In genomic region chr12:57803317-57803893, GRCh38 we compare ENCODE assay signal across 8 cellular contexts. TPM values are rescaled to one million over a fixed set of nuclear protein-coding genes. Genes with fewer than 3 reads are reported as not detected.
DNase-seq lines count a peak whose midpoint lies in the region; ATAC-seq and TF ChIP-seq lines count a peak whose summit lies in the region.

No MANE protein-coding gene starts in this region.

- H3K9me3 ChIP-seq in A673 (ENCODE audit: low read depth, low read length, poor library complexity, severe bottlenecking): no peaks in the 10 kb centered on the region
- H3K9me3 ChIP-seq in parathyroid adenoma (ENCODE audit: control insufficient read depth, low read length): no peaks in the 10 kb centered on the region

- H3K79me2 ChIP-seq in parathyroid adenoma: no peaks in the 10 kb centered on the region

- no peaks in the 10 kb centered on the region for H3K9me3 Mint-ChIP-seq in activated T-cell treated with anti-CD3 and anti-CD28 coated beads, Interleukin-2, amount 50 U/mL, for 72 hours

- H3K4me3 ChIP-seq in A673 (ENCODE audit: low read depth, low read length, poor library complexity, severe bottlenecking) (no peak overlapping the region), parathyroid adenoma (ENCODE audit: low read depth, low read length) (no peak overlapping the region)

- H2AFZ ChIP-seq in parathyroid adenoma: no peak overlapping the region

- POLR2A ChIA-PET in A673 (lab: Charles Lee; ENCODE audit: low non-redundant PET): no interaction called here

- DNase-seq in A673 (ENCODE audit: low spot score) (peak; percentile 66), GM10266 (ENCODE audit: extremely low spot score) (peak; percentile 35), NCI-H2227 (lab: John Stamatoyannopoulos, UW; ENCODE audit: unreplicated experiment) (peak; percentile 6), foreskin keratinocyte (peak in 1 of 2 donors; percentile 17), OCI-M2 (lab: John Stamatoyannopoulos, UW; ENCODE audit: unreplicated experiment) (no peak)
- peak; percentile 15 to 29 for DNase-seq in activated T-cell treated with anti-CD3 and anti-CD28 coated beads, Interleukin-2, amount 50 U/mL, for 72 hours

- H3K4me1 ChIP-seq in A673 (ENCODE audit: insufficient read depth, low read length, poor library complexity, severe bottlenecking) (no peaks in the 10 kb centered on the region), foreskin keratinocyte (no peaks in the 10 kb centered on the region), parathyroid adenoma (no peaks in the 10 kb centered on the region)

- BruUV-seq in A673 (replicated peaks; lab: Mats Ljungman, UMichigan): no TSS peak

- no peak overlapping the region for H3K4me3 Mint-ChIP-seq in activated T-cell treated with anti-CD3 and anti-CD28 coated beads, Interleukin-2, amount 50 U/mL, for 72 hours

- no peaks in the 10 kb centered on the region for H3K27me3 Mint-ChIP-seq in activated T-cell treated with anti-CD3 and anti-CD28 coated beads, Interleukin-2, amount 50 U/mL, for 72 hours (ENCODE audit: low read depth)

- no peak overlapping the region for H3K9ac ChIP-seq in parathyroid adenoma

- no peaks in the 10 kb centered on the region for H3K4me1 Mint-ChIP-seq in activated T-cell treated with anti-CD3 and anti-CD28 coated beads, Interleukin-2, amount 50 U/mL, for 72 hours (ENCODE audit: low read depth)

- CTCF ChIA-PET in A673 (lab: Charles Lee): interaction anchor here (1.5 kb wide), 1 partner anchor 20 kb away, joined by 4 read pairs; the partner anchor contains the start of gene TSFM

- H3K4me2 ChIP-seq in parathyroid adenoma (ENCODE audit: low read length): no peak overlapping the region

- intact Hi-C loops in A673 (cut with micrococcal nuclease; ENCODE audit: unreplicated experiment): loop anchor here (1.0 kb wide), 1 partner anchor 102 kb away; no protein-coding TSS in a partner anchor

- H3K36me3 Mint-ChIP-seq in activated T-cell treated with anti-CD3 and anti-CD28 coated beads, Interleukin-2, amount 50 U/mL, for 72 hours (ENCODE audit: insufficient read depth in 2 of 2): peaks cover 0 to 13% of the 10 kb centered on the region in 2 donors

- peak; percentile 34 to 54 for ATAC-seq in activated T-cell treated with anti-CD3 and anti-CD28 coated beads, Interleukin-2, amount 50 U/mL, for 72 hours (replicated peaks in 1 of 2)
- ATAC-seq in foreskin keratinocyte (peak; percentile 82), GM19324 (IDR thresholded peaks at IDR 0.05; ENCODE audit: low FRiP score, unreplicated experiment) (no peak)

- H3K27ac ChIP-seq in A673 (ENCODE audit: low read depth, low read length, poor library complexity, severe bottlenecking): no peak overlapping the region
- no peak overlapping the region for H3K27ac ChIP-seq in foreskin keratinocyte
- H3K27ac ChIP-seq in parathyroid adenoma: no peak overlapping the region

- H3K27ac Mint-ChIP-seq in activated T-cell treated with anti-CD3 and anti-CD28 coated beads, Interleukin-2, amount 50 U/mL, for 72 hours: no peak overlapping the region

- peaks cover 6% of the 10 kb centered on the region for H3K36me3 ChIP-seq in A673 (ENCODE audit: insufficient read depth, low read length, poor library complexity, severe bottlenecking)
- H3K36me3 ChIP-seq in parathyroid adenoma (ENCODE audit: control insufficient read depth, insufficient read depth, low read length): no peaks in the 10 kb centered on the region

- H3K27me3 ChIP-seq in A673 (replicated peaks; ENCODE audit: insufficient read depth, low read depth, low read length, poor library complexity): no peaks in the 10 kb centered on the region
- no peaks in the 10 kb centered on the region for H3K27me3 ChIP-seq in foreskin keratinocyte
- no peaks in the 10 kb centered on the region for H3K27me3 ChIP-seq in parathyroid adenoma (ENCODE audit: control insufficient read depth, insufficient read depth, low read length)

- TF ChIP-seq CTCF in A673 (conservative IDR thresholded peaks at IDR 0.05; ENCODE audit: low read depth, low read length) (peak; percentile 86), GM10266 (IDR thresholded peaks at IDR 0.05; ENCODE audit: control insufficient read depth, insufficient read depth, low read depth, missing control alignments) (peak; percentile 72), foreskin keratinocyte (conservative IDR thresholded peaks at IDR 0.05) (peak; percentile 81), parathyroid adenoma (IDR thresholded peaks at IDR 0.05) (peak; percentile 77)

RNA-seq across cellular contexts. Expression of gene AVIL, which starts 15.1 kb away (rescaled TPM):
- total RNA-seq in A673 (2021) (4.4 and 5.4 TPM in 2 replicates), foreskin keratinocyte (0.51 and 0.63 TPM in 2 replicates)
- 1 to 10 TPM; 4.8 to 5.5 TPM for total RNA-seq in activated T-cell treated with anti-CD3 and anti-CD28 coated beads, Interleukin-2, amount 50 U/mL, for 72 hours
- polyA plus RNA-seq in foreskin keratinocyte: 0.28 TPM in 2 replicates

RNA-seq across cellular contexts. Expression of gene TSFM, which starts 20.8 kb away (rescaled TPM):
- total RNA-seq in A673 (2021): 52.6 and 58.5 TPM in 2 replicates
- 10 to 100 TPM; 30.4 to 30.9 TPM for total RNA-seq in activated T-cell treated with anti-CD3 and anti-CD28 coated beads, Interleukin-2, amount 50 U/mL, for 72 hours
- total RNA-seq in foreskin keratinocyte: 33.7 and 35.3 TPM in 2 replicates
- polyA plus RNA-seq in foreskin keratinocyte: 53.1 and 57.4 TPM in 2 replicates

RNA-seq across cellular contexts. Expression of gene EEF1AKMT3, which starts 31.0 kb away (rescaled TPM):
- total RNA-seq in A673 (2021): 5.3 and 7.4 TPM in 2 replicates
- 1 to 10 TPM; 4.9 to 6.9 TPM for total RNA-seq in activated T-cell treated with anti-CD3 and anti-CD28 coated beads, Interleukin-2, amount 50 U/mL, for 72 hours
- total RNA-seq in foreskin keratinocyte: 4.0 and 4.5 TPM in 2 replicates
- 2.9 and 3.2 TPM in 2 replicates for polyA plus RNA-seq in foreskin keratinocyte

RNA-seq across cellular contexts. Expression of gene METTL1, which starts 31.5 kb away (rescaled TPM):
- total RNA-seq in A673 (2021) (51.0 and 55.6 TPM in 2 replicates), foreskin keratinocyte (19.1 and 23.3 TPM in 2 replicates)
- total RNA-seq in activated T-cell treated with anti-CD3 and anti-CD28 coated beads, Interleukin-2, amount 50 U/mL, for 72 hours: 10 to 100 TPM; 18.7 TPM
- 35.3 and 41.9 TPM in 2 replicates for polyA plus RNA-seq in foreskin keratinocyte

RNA-seq across cellular contexts. Expression of gene CYP27B1, which starts 36.5 kb away (rescaled TPM):
- total RNA-seq in A673 (2021): 4.5 and 4.7 TPM in 2 replicates
- 10 to 100 TPM; 11.1 to 14.7 TPM for total RNA-seq in activated T-cell treated with anti-CD3 and anti-CD28 coated beads, Interleukin-2, amount 50 U/mL, for 72 hours
- total RNA-seq in foreskin keratinocyte: 41.8 and 52.1 TPM in 2 replicates
- 31.4 and 43.4 TPM in 2 replicates for polyA plus RNA-seq in foreskin keratinocyte
